In the genomic region with DNA sequence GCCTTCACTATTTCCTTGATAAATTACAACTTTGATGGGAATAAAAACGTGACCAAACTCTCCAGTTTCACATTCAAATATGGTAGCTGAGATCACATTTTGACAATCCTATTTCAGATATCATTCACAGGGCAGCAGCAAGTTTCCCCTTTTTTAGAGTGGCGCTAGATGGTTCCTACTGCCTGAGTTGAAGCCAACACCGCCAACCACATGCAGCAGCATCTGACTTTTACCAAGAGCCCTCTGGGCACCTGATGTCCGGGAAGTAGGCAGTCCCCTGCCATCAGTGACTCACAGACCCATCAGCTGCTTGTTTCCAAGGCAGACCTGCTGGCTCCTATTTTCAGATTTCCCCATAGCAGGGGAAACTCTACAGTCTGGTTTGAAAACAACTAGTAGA, we compare ENCODE assay signal across 1 cellular context.
TF ChIP-seq lines count a peak whose summit lies in the region.

No MANE protein-coding gene starts in this region.

TF ChIP-seq in GM12878, 131 proteins besides CTCF, POLR2A, EP300 and RAD21 (continued from another document and continues in another):
- TF ChIP-seq, protein P1, sequence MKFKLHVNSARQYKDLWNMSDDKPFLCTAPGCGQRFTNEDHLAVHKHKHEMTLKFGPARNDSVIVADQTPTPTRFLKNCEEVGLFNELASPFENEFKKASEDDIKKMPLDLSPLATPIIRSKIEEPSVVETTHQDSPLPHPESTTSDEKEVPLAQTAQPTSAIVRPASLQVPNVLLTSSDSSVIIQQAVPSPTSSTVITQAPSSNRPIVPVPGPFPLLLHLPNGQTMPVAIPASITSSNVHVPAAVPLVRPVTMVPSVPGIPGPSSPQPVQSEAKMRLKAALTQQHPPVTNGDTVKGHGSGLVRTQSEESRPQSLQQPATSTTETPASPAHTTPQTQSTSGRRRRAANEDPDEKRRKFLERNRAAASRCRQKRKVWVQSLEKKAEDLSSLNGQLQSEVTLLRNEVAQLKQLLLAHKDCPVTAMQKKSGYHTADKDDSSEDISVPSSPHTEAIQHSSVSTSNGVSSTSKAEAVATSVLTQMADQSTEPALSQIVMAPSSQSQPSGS (IDR thresholded peaks at IDR 0.05; ENCODE audit: low read length) = no peak
- TF ChIP-seq RCOR1 (conservative IDR thresholded peaks at IDR 0.05; ENCODE audit: low read depth, low read length) (no peak), CHD2 (IDR thresholded peaks at IDR 0.05; ENCODE audit: borderline replicate concordance, low read depth, low read length) (no peak), TCF3 (IDR thresholded peaks at IDR 0.05; ENCODE audit: borderline replicate concordance, insufficient read depth, low read depth, low read length) (no peak), SMAD1 (IDR thresholded peaks at IDR 0.05; ENCODE audit: low read depth, partially characterized antibody) (no peak), SREBF1 (IDR thresholded peaks at IDR 0.05; ENCODE audit: low read length) (no peak), STAT1 (conservative IDR thresholded peaks at IDR 0.05) (no peak), MEF2B (IDR thresholded peaks at IDR 0.05; ENCODE audit: partially characterized antibody, poor library complexity, severe bottlenecking) (no peak), BMI1 (IDR thresholded peaks at IDR 0.05; ENCODE audit: borderline replicate concordance) (no peak), SPI1 (IDR thresholded peaks at IDR 0.05; ENCODE audit: borderline replicate concordance, insufficient read depth, low read depth, low read length) (no peak), CHD4 (IDR thresholded peaks at IDR 0.05) (no peak), SIN3A (IDR thresholded peaks at IDR 0.05; ENCODE audit: low read depth, low read length) (no peak), EED (IDR thresholded peaks at IDR 0.05; ENCODE audit: low read depth) (peak; percentile 84), TCF12 (IDR thresholded peaks at IDR 0.05; ENCODE audit: low read depth, low read length) (0 out of 2 replicates have a peak, but pooled peaks have one; percentile 42), ZSCAN29 (IDR thresholded peaks at IDR 0.05) (no peak), SRF (IDR thresholded peaks at IDR 0.05; ENCODE audit: low read depth in 2 of 2, low read length in 2 of 2) (no peak), ZZZ3 (IDR thresholded peaks at IDR 0.05; ENCODE audit: control insufficient read depth, insufficient read length, low read depth) (no peak), CREM (IDR thresholded peaks at IDR 0.05; ENCODE audit: low read depth) (no peak), BRCA1 (IDR thresholded peaks at IDR 0.05; ENCODE audit: low read depth, low read length) (no peak), ZNF217 (IDR thresholded peaks at IDR 0.05) (no peak), RB1 (IDR thresholded peaks at IDR 0.05; ENCODE audit: borderline replicate concordance) (no peak), IRF4 (IDR thresholded peaks at IDR 0.05; ENCODE audit: low read depth, low read length) (peak; percentile 55; the same call in 1 of the 2 replicates), ETV6 (conservative IDR thresholded peaks at IDR 0.05 in 1 of 2, IDR thresholded peaks at IDR 0.05 in 1 of 2; ENCODE audit: borderline replicate concordance in 1 of 2, low read depth in 1 of 2) (peak in 1 of 2 experiments; percentile 83; a peak in 1 of 4 replicates), YY1 (IDR thresholded peaks at IDR 0.05; ENCODE audit: low read depth, low read length) (no peak), CHD1 (IDR thresholded peaks at IDR 0.05; ENCODE audit: low read depth, low read length) (no peak), ZNF24 (IDR thresholded peaks at IDR 0.05) (no peak), ZNF207 (IDR thresholded peaks at IDR 0.05; ENCODE audit: borderline replicate concordance) (no peak), NBN (IDR thresholded peaks at IDR 0.05) (no peak), HCFC1 (IDR thresholded peaks at IDR 0.05; ENCODE audit: low read length) (no peak), NFYA (IDR thresholded peaks at IDR 0.05; ENCODE audit: borderline replicate concordance, low read depth, low read length) (no peak), POLR2AphosphoS5 (IDR thresholded peaks at IDR 0.05; ENCODE audit: low read length) (no peak), SMC3 (IDR thresholded peaks at IDR 0.05; ENCODE audit: borderline replicate concordance, low read length) (no peak), ZNF622 (IDR thresholded peaks at IDR 0.05) (no peak), EZH2 (IDR thresholded peaks at IDR 0.05; ENCODE audit: borderline replicate concordance, control insufficient read depth, low read depth, low read length) (no peak), LARP7 (IDR thresholded peaks at IDR 0.05) (no peak)
- TF ChIP-seq, protein P2, sequence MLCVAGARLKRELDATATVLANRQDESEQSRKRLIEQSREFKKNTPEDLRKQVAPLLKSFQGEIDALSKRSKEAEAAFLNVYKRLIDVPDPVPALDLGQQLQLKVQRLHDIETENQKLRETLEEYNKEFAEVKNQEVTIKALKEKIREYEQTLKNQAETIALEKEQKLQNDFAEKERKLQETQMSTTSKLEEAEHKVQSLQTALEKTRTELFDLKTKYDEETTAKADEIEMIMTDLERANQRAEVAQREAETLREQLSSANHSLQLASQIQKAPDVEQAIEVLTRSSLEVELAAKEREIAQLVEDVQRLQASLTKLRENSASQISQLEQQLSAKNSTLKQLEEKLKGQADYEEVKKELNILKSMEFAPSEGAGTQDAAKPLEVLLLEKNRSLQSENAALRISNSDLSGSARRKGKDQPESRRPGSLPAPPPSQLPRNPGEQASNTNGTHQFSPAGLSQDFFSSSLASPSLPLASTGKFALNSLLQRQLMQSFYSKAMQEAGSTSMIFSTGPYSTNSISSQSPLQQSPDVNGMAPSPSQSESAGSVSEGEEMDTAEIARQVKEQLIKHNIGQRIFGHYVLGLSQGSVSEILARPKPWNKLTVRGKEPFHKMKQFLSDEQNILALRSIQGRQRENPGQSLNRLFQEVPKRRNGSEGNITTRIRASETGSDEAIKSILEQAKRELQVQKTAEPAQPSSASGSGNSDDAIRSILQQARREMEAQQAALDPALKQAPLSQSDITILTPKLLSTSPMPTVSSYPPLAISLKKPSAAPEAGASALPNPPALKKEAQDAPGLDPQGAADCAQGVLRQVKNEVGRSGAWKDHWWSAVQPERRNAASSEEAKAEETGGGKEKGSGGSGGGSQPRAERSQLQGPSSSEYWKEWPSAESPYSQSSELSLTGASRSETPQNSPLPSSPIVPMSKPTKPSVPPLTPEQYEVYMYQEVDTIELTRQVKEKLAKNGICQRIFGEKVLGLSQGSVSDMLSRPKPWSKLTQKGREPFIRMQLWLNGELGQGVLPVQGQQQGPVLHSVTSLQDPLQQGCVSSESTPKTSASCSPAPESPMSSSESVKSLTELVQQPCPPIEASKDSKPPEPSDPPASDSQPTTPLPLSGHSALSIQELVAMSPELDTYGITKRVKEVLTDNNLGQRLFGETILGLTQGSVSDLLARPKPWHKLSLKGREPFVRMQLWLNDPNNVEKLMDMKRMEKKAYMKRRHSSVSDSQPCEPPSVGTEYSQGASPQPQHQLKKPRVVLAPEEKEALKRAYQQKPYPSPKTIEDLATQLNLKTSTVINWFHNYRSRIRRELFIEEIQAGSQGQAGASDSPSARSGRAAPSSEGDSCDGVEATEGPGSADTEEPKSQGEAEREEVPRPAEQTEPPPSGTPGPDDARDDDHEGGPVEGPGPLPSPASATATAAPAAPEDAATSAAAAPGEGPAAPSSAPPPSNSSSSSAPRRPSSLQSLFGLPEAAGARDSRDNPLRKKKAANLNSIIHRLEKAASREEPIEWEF (IDR thresholded peaks at IDR 0.05; ENCODE audit: insufficient replicate concordance, low read depth, low read length) = no peak
- TF ChIP-seq, protein P3, sequence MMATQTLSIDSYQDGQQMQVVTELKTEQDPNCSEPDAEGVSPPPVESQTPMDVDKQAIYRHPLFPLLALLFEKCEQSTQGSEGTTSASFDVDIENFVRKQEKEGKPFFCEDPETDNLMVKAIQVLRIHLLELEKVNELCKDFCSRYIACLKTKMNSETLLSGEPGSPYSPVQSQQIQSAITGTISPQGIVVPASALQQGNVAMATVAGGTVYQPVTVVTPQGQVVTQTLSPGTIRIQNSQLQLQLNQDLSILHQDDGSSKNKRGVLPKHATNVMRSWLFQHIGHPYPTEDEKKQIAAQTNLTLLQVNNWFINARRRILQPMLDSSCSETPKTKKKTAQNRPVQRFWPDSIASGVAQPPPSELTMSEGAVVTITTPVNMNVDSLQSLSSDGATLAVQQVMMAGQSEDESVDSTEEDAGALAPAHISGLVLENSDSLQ (IDR thresholded peaks at IDR 0.05) = 0 out of 2 replicates have a peak, but pooled peaks have one; percentile 11
- TF ChIP-seq, protein P4, sequence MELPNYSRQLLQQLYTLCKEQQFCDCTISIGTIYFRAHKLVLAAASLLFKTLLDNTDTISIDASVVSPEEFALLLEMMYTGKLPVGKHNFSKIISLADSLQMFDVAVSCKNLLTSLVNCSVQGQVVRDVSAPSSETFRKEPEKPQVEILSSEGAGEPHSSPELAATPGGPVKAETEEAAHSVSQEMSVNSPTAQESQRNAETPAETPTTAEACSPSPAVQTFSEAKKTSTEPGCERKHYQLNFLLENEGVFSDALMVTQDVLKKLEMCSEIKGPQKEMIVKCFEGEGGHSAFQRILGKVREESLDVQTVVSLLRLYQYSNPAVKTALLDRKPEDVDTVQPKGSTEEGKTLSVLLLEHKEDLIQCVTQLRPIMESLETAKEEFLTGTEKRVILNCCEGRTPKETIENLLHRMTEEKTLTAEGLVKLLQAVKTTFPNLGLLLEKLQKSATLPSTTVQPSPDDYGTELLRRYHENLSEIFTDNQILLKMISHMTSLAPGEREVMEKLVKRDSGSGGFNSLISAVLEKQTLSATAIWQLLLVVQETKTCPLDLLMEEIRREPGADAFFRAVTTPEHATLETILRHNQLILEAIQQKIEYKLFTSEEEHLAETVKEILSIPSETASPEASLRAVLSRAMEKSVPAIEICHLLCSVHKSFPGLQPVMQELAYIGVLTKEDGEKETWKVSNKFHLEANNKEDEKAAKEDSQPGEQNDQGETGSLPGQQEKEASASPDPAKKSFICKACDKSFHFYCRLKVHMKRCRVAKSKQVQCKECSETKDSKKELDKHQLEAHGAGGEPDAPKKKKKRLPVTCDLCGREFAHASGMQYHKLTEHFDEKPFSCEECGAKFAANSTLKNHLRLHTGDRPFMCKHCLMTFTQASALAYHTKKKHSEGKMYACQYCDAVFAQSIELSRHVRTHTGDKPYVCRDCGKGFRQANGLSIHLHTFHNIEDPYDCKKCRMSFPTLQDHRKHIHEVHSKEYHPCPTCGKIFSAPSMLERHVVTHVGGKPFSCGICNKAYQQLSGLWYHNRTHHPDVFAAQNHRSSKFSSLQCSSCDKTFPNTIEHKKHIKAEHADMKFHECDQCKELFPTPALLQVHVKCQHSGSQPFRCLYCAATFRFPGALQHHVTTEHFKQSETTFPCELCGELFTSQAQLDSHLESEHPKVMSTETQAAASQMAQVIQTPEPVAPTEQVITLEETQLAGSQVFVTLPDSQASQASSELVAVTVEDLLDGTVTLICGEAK (IDR thresholded peaks at IDR 0.05; ENCODE audit: borderline replicate concordance) = no peak
- TF ChIP-seq, protein P5, sequence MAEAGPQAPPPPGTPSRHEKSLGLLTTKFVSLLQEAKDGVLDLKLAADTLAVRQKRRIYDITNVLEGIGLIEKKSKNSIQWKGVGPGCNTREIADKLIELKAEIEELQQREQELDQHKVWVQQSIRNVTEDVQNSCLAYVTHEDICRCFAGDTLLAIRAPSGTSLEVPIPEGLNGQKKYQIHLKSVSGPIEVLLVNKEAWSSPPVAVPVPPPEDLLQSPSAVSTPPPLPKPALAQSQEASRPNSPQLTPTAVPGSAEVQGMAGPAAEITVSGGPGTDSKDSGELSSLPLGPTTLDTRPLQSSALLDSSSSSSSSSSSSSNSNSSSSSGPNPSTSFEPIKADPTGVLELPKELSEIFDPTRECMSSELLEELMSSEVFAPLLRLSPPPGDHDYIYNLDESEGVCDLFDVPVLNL (IDR thresholded peaks at IDR 0.05; ENCODE audit: low read depth, low read length) = no peak
- TF ChIP-seq, protein P6, sequence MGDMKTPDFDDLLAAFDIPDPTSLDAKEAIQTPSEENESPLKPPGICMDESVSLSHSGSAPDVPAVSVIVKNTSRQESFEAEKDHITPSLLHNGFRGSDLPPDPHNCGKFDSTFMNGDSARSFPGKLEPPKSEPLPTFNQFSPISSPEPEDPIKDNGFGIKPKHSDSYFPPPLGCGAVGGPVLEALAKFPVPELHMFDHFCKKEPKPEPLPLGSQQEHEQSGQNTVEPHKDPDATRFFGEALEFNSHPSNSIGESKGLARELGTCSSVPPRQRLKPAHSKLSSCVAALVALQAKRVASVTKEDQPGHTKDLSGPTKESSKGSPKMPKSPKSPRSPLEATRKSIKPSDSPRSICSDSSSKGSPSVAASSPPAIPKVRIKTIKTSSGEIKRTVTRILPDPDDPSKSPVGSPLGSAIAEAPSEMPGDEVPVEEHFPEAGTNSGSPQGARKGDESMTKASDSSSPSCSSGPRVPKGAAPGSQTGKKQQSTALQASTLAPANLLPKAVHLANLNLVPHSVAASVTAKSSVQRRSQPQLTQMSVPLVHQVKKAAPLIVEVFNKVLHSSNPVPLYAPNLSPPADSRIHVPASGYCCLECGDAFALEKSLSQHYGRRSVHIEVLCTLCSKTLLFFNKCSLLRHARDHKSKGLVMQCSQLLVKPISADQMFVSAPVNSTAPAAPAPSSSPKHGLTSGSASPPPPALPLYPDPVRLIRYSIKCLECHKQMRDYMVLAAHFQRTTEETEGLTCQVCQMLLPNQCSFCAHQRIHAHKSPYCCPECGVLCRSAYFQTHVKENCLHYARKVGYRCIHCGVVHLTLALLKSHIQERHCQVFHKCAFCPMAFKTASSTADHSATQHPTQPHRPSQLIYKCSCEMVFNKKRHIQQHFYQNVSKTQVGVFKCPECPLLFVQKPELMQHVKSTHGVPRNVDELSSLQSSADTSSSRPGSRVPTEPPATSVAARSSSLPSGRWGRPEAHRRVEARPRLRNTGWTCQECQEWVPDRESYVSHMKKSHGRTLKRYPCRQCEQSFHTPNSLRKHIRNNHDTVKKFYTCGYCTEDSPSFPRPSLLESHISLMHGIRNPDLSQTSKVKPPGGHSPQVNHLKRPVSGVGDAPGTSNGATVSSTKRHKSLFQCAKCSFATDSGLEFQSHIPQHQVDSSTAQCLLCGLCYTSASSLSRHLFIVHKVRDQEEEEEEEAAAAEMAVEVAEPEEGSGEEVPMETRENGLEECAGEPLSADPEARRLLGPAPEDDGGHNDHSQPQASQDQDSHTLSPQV (IDR thresholded peaks at IDR 0.05) = no peak
- TF ChIP-seq, protein P7, sequence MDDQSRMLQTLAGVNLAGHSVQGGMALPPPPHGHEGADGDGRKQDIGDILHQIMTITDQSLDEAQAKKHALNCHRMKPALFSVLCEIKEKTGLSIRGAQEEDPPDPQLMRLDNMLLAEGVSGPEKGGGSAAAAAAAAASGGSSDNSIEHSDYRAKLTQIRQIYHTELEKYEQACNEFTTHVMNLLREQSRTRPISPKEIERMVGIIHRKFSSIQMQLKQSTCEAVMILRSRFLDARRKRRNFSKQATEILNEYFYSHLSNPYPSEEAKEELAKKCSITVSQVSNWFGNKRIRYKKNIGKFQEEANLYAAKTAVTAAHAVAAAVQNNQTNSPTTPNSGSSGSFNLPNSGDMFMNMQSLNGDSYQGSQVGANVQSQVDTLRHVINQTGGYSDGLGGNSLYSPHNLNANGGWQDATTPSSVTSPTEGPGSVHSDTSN (IDR thresholded peaks at IDR 0.05; ENCODE audit: insufficient replicate concordance, low read depth, low read length) = no peak
- TF ChIP-seq, protein P8, sequence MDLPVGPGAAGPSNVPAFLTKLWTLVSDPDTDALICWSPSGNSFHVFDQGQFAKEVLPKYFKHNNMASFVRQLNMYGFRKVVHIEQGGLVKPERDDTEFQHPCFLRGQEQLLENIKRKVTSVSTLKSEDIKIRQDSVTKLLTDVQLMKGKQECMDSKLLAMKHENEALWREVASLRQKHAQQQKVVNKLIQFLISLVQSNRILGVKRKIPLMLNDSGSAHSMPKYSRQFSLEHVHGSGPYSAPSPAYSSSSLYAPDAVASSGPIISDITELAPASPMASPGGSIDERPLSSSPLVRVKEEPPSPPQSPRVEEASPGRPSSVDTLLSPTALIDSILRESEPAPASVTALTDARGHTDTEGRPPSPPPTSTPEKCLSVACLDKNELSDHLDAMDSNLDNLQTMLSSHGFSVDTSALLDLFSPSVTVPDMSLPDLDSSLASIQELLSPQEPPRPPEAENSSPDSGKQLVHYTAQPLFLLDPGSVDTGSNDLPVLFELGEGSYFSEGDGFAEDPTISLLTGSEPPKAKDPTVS (IDR thresholded peaks at IDR 0.05; ENCODE audit: low read depth, low read length) = no peak
